ENCODE assay signal across 8 cellular contexts in genomic region chrX:136768469-136769084, GRCh38. TPM values are rescaled to one million over a fixed set of nuclear protein-coding genes. Genes with fewer than 3 reads are reported as not detected.
DNase-seq lines count a peak whose midpoint lies in the region; TF ChIP-seq lines count a peak whose summit lies in the region.

No MANE protein-coding gene starts in this region.

- no peaks in the 10 kb centered on the region for H3K9me3 Mint-ChIP-seq in endothelial cell (ENCODE audit: unreplicated experiment)

- no peak overlapping the region for H3K27ac Mint-ChIP-seq in endothelial cell (ENCODE audit: unreplicated experiment)

- peaks cover 2% of the 10 kb centered on the region for H3K27me3 Mint-ChIP-seq in endothelial cell (ENCODE audit: unreplicated experiment)

- H3K36me3 Mint-ChIP-seq in endothelial cell (ENCODE audit: low read depth, unreplicated experiment): no peaks in the 10 kb centered on the region

- H3K4me3 Mint-ChIP-seq in endothelial cell (ENCODE audit: unreplicated experiment): no peak overlapping the region

- no peak for TF ChIP-seq CTCF in endothelial cell (IDR thresholded peaks at IDR 0.05; ENCODE audit: unreplicated experiment)

- H3K4me1 Mint-ChIP-seq in endothelial cell (ENCODE audit: unreplicated experiment): no peaks in the 10 kb centered on the region

- DNase-seq in activated T-cell treated with anti-CD3 and anti-CD28 coated beads for 24 hours (ENCODE audit: low read depth) (peak; percentile 39), activated T-cell treated with anti-CD3 and anti-CD28 coated beads for 4 hours (no peak), M059J (ENCODE audit: low read depth) (peak; percentile 98), epidermal melanocyte (ENCODE audit: insufficient read length, low spot score) (peak; percentile 20), non-pigmented ciliary epithelial cell (ENCODE audit: low read depth) (peak; percentile 67), NCI-H2029 (lab: John Stamatoyannopoulos, UW) (no peak), endothelial cell (ENCODE audit: low spot score) (no peak)
- peak; percentile 74 for DNase-seq in activated CD4-positive, alpha-beta T cell treated with anti-CD3 and anti-CD28 coated beads for 48 hours

RNA-seq across cellular contexts. Expression of gene ARHGEF6, which starts 12.2 kb away (rescaled TPM):
- 12.5 and 18.0 TPM in 2 replicates for total RNA-seq in M059J (2014; rRNA removed; shearing (Covaris generic))
- 18.8 TPM for total RNA-seq in endothelial cell (ENCODE audit: unreplicated experiment)

Comparison
In these comparisons a context has a peak if more than half of its experiments do, and no peak if none do; other contexts are left out.
1. DNase-seq: peak in activated T-cell treated with anti-CD3 and anti-CD28 coated beads for 24 hours (single experiment), M059J (single experiment), activated CD4-positive, alpha-beta T cell treated with anti-CD3 and anti-CD28 coated beads for 48 hours (single experiment), epidermal melanocyte (single experiment) and non-pigmented ciliary epithelial cell (single experiment); none in activated T-cell treated with anti-CD3 and anti-CD28 coated beads for 4 hours (single experiment), NCI-H2029 (single experiment) and endothelial cell (single experiment).